ENCODE assay signal across 15 cellular contexts in genomic region chr9:71506821-71507220, GRCh38.
DNase-seq lines count a peak whose midpoint lies in the region; ATAC-seq and TF ChIP-seq lines count a peak whose summit lies in the region.
"Had no signal": no experiment of that assay in that cellular context is flagged by ENCODE, and none has a peak within 500 bp of the region (broad histone marks: within the 10 kb centered on the region; RNA-seq: fewer than 3 reads in every experiment).

No MANE protein-coding gene starts in this region.

- H3K4me3 ChIP-seq in AG10803 (ENCODE audit: low read length) (no peak overlapping the region), choroid plexus epithelial cell (ENCODE audit: low read depth, low read length) (no peak overlapping the region), lung (no peak overlapping the region), H7 (ENCODE audit: insufficient read depth, low read depth, low read length) (no peak overlapping the region)

- TF ChIP-seq CTCF in AG10803 (conservative IDR thresholded peaks at IDR 0.05; ENCODE audit: low read length) (no peak), choroid plexus epithelial cell (conservative IDR thresholded peaks at IDR 0.05; ENCODE audit: low read depth, low read length) (no peak), lung (IDR thresholded peaks at IDR 0.05; ENCODE audit: control extremely low read depth, extremely low read depth) (no peak)

- DNase-seq in AG10803 (ENCODE audit: low read depth), result peak; percentile 49
- peak; percentile 77 for DNase-seq in LHCN-M2 (ENCODE audit: low read depth)
- DNase-seq in choroid plexus epithelial cell (ENCODE audit: low read depth), result peak; percentile 68
- no peak for DNase-seq in lung (ENCODE audit: low spot score)
- no peak for DNase-seq in NCI-H187 treated with DMSO at 0.1 percent for 48 hours (lab: John Stamatoyannopoulos, UW)
- no peak for DNase-seq in activated CD4-positive, CD25-positive, alpha-beta regulatory T cell (lab: John Stamatoyannopoulos, UW)
- DNase-seq in H7, result no peak
- DNase-seq: activated CD8-positive, alpha-beta memory T cell treated with anti-CD3 and anti-CD28 coated beads, Interleukin-2, amount 50 U/mL, for 4 hours; left cardiac atrium; NCI-H1436; stimulated activated CD4-positive, alpha-beta T cell treated with anti-CD3 and anti-CD28 coated beads, Interleukin-2, amount 100 ng/mL, for 48 hours had no signal

- WGBS in lung, 2 donors, result 78 to 83% methylated on average over 1 of the region's 1 CpG

- ATAC-seq in lung (ENCODE audit: insufficient read depth, low FRiP score) (peak; percentile 53), HG02870 (IDR thresholded peaks at IDR 0.05; ENCODE audit: unreplicated experiment) (no peak)
- ATAC-seq: Panc1 had no signal

- no peak overlapping the region for H3K27ac ChIP-seq in lung (ENCODE audit: low read depth in 1 of 2, low read length in 1 of 2)
- H3K27ac ChIP-seq: HL-60, neutrophil had no signal

- H3K27me3 ChIP-seq in lung (ENCODE audit: control insufficient read depth, insufficient read depth), result no peaks in the 10 kb centered on the region
- no peaks in the 10 kb centered on the region for H3K27me3 ChIP-seq in H7 (ENCODE audit: control insufficient read depth, insufficient read depth, low read length)
- H3K27me3 ChIP-seq: neutrophil had no signal

- H3K36me3 ChIP-seq in lung (ENCODE audit: control insufficient read depth in 2 of 2, insufficient read depth in 2 of 2, low read length in 2 of 2) (no peaks in the 10 kb centered on the region), H7 (replicated peaks; ENCODE audit: control insufficient read depth, insufficient read depth, low read length) (no peaks in the 10 kb centered on the region)
- H3K36me3 ChIP-seq: neutrophil had no signal

- H3K9me3 ChIP-seq in lung (ENCODE audit: control insufficient read depth in 2 of 2, insufficient read depth in 1 of 2, low read length in 1 of 2), result no peaks in the 10 kb centered on the region
- H3K9me3 ChIP-seq: neutrophil had no signal

- H3K4me1 ChIP-seq in lung (ENCODE audit: control insufficient read depth in 2 of 2, insufficient read depth in 2 of 2, low read length in 2 of 2), result no peaks in the 10 kb centered on the region

Comparison
In these comparisons a context has a peak if more than half of its experiments do, and no peak if none do; other contexts are left out.
1. DNase-seq: peak in AG10803 (single experiment), LHCN-M2 (single experiment) and choroid plexus epithelial cell (single experiment); none in lung (single experiment), NCI-H187 treated with DMSO at 0.1 percent for 48 hours (single experiment), activated CD4-positive, CD25-positive, alpha-beta regulatory T cell (0 of 4) and H7 (single experiment).